ENCODE assay signal across 8 cellular contexts in the genomic region with DNA sequence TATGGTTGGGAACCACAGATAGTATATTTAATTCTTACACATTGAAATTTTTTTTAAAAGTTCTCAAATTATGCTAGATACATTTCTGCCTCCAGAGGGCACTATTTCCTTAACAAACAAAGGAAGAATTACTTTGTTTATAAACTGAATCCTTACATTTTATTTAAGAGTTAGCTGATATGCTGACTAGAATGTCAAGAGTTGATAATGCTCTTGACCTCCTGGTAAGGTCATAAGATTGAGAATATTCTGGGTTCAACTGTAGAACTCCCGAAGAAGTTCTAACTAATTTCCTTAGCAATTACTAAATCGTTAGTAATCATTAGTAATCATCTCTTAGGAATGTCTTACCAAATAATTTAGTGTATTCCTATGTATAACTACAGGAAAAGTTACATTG.
DNase-seq lines count a peak whose midpoint lies in the region; ATAC-seq and TF ChIP-seq lines count a peak whose summit lies in the region.

No MANE protein-coding gene starts in this region.

- H3K36me3 Mint-ChIP-seq in activated CD4-positive, alpha-beta memory T cell treated with anti-CD3 and anti-CD28 coated beads, Interleukin-2, amount 10 ng/mL, durations not matched to agents 7 days and 5 days (ENCODE audit: low read depth), result no peaks in the 10 kb centered on the region

- no peaks in the 10 kb centered on the region for H3K4me1 ChIP-seq in parathyroid adenoma

- CTCF ChIA-PET in activated CD4-positive, alpha-beta memory T cell treated with anti-CD3 and anti-CD28 coated beads, Interleukin-2, amount 10 ng/mL, durations not matched to agents 7 days and 5 days (lab: Charles Lee), result interaction anchor here (0.9 to 1.9 kb wide), 11 partner anchors 9 to 392 kb away, joined by 3 to 7 read pairs (median 4); no protein-coding TSS in a partner anchor

- H3K4me1 Mint-ChIP-seq in activated CD4-positive, alpha-beta memory T cell treated with anti-CD3 and anti-CD28 coated beads, Interleukin-2, amount 10 ng/mL, durations not matched to agents 7 days and 5 days, result no peaks in the 10 kb centered on the region

- TF ChIP-seq CTCF in AG09319 (IDR thresholded peaks at IDR 0.05; ENCODE audit: low read depth, low read length) (peak; percentile 44), GM13977 (IDR thresholded peaks at IDR 0.05; ENCODE audit: extremely low read depth, insufficient read depth, missing control alignments) (peak; percentile 48), epithelial cell of esophagus (IDR thresholded peaks at IDR 0.05; ENCODE audit: insufficient read depth, low read depth, low read length, missing control alignments) (peak; percentile 47), parathyroid adenoma (IDR thresholded peaks at IDR 0.05) (peak; percentile 53)

- H3K9me3 ChIP-seq in parathyroid adenoma (ENCODE audit: control insufficient read depth, low read length), result no peaks in the 10 kb centered on the region

- ATAC-seq in HG03108 (IDR thresholded peaks at IDR 0.05; ENCODE audit: unreplicated experiment), result no peak

- no peaks in the 10 kb centered on the region for H3K27me3 Mint-ChIP-seq in activated CD4-positive, alpha-beta memory T cell treated with anti-CD3 and anti-CD28 coated beads, Interleukin-2, amount 10 ng/mL, durations not matched to agents 7 days and 5 days

- no peak overlapping the region for H3K27ac Mint-ChIP-seq in activated CD4-positive, alpha-beta memory T cell treated with anti-CD3 and anti-CD28 coated beads, Interleukin-2, amount 10 ng/mL, durations not matched to agents 7 days and 5 days

- H3K36me3 ChIP-seq in parathyroid adenoma (ENCODE audit: control insufficient read depth, insufficient read depth, low read length), result no peaks in the 10 kb centered on the region

- in situ Hi-C loops in GM13977 (cut with MboI; ENCODE audit: low pct_unique_long_range_greater_than_20kb, low sequenced_read_pairs, unreplicated experiment), result no loop called here

- no peak overlapping the region for H3K4me2 ChIP-seq in parathyroid adenoma (ENCODE audit: low read length)

- no peaks in the 10 kb centered on the region for H3K79me2 ChIP-seq in parathyroid adenoma

- H3K4me3 Mint-ChIP-seq in activated CD4-positive, alpha-beta memory T cell treated with anti-CD3 and anti-CD28 coated beads, Interleukin-2, amount 10 ng/mL, durations not matched to agents 7 days and 5 days, result no peak overlapping the region

- no peak overlapping the region for H3K27ac ChIP-seq in parathyroid adenoma

- no peaks in the 10 kb centered on the region for H3K9me3 Mint-ChIP-seq in activated CD4-positive, alpha-beta memory T cell treated with anti-CD3 and anti-CD28 coated beads, Interleukin-2, amount 10 ng/mL, durations not matched to agents 7 days and 5 days

- no peaks in the 10 kb centered on the region for H3K27me3 ChIP-seq in parathyroid adenoma (ENCODE audit: control insufficient read depth, insufficient read depth, low read length)

- H3K9ac ChIP-seq in parathyroid adenoma, result no peak overlapping the region

- H3K4me3 ChIP-seq in epithelial cell of esophagus (ENCODE audit: low read length) (no peak overlapping the region), parathyroid adenoma (ENCODE audit: low read depth, low read length) (no peak overlapping the region)

- H2AFZ ChIP-seq in parathyroid adenoma, result no peak overlapping the region

- peak; percentile 15 for DNase-seq in AG09319 (ENCODE audit: extremely low read depth, low read depth)
- peak; percentile 21 for DNase-seq in GM13977 (ENCODE audit: low spot score)
- DNase-seq in OCI-M1 (lab: John Stamatoyannopoulos, UW), result peak; percentile 82
- peak; percentile 64 for DNase-seq in epithelial cell of esophagus (ENCODE audit: low read depth)
- DNase-seq in activated CD8-positive, alpha-beta memory T cell treated with anti-CD3 and anti-CD28 coated beads, Interleukin-2, amount 50 U/mL, for 4 hours, result no peak
- DNase-seq in activated CD4-positive, alpha-beta memory T cell treated with anti-CD3 and anti-CD28 coated beads, Interleukin-2, amount 10 ng/mL, durations not matched to agents 7 days and 5 days, result no peak

- POLR2A ChIA-PET in activated CD4-positive, alpha-beta memory T cell treated with anti-CD3 and anti-CD28 coated beads, Interleukin-2, amount 10 ng/mL, durations not matched to agents 7 days and 5 days (lab: Charles Lee), result no interaction called here

Comparison
In these comparisons a context has a peak if more than half of its experiments do, and no peak if none do; other contexts are left out.
1. DNase-seq: peak in AG09319 (single experiment), GM13977 (single experiment), OCI-M1 (single experiment) and epithelial cell of esophagus (single experiment); none in activated CD8-positive, alpha-beta memory T cell treated with anti-CD3 and anti-CD28 coated beads, Interleukin-2, amount 50 U/mL, for 4 hours (single experiment) and activated CD4-positive, alpha-beta memory T cell treated with anti-CD3 and anti-CD28 coated beads, Interleukin-2, amount 10 ng/mL, durations not matched to agents 7 days and 5 days (single experiment).
2. Peak in every context shown above with its lines, with median percentiles within 50 percentile points of each other: CTCF ChIP-seq.